9 cellular contexts compared by ENCODE assay signal in genomic region chr11:102287963-102288744, GRCh38. TPM values are rescaled to one million over a fixed set of nuclear protein-coding genes. Genes with fewer than 3 reads are reported as not detected.
DNase-seq lines count a peak whose midpoint lies in the region; ATAC-seq, FAIRE-seq and TF ChIP-seq lines count a peak whose summit lies in the region.
"Had no signal": no experiment of that assay in that cellular context is flagged by ENCODE, and none has a peak within 500 bp of the region (broad histone marks: within the 10 kb centered on the region; RNA-seq: fewer than 3 reads in every experiment).

No MANE protein-coding gene starts in this region.

- no peaks in the 10 kb centered on the region for H3K27me3 ChIP-seq in endothelial cell of umbilical vein (ENCODE audit: control insufficient read depth in 2 of 2, insufficient read depth in 2 of 2, low read length in 2 of 2)
- no peaks in the 10 kb centered on the region for H3K27me3 ChIP-seq in mucosa of rectum (ENCODE audit: control insufficient read depth in 2 of 2, insufficient read depth in 2 of 2, low read length in 2 of 2)

- intact Hi-C loops in endothelial cell of umbilical vein (cut with micrococcal nuclease): loop anchor here (1.0 to 2.0 kb wide), 4 partner anchors 59 to 378 kb away; partner anchors contain the start of gene BIRC2

- DNase-seq in COLO829 (ENCODE audit: low spot score): peak; percentile 67
- DNase-seq in NCI-H1930 (lab: John Stamatoyannopoulos, UW): peak; percentile 72 to 73
- DNase-seq in T-helper 2 cell treated with Interferon-gamma antibody and Interleukin-4, amounts not matched to agents 5 μg/mL and 100 μg/mL, for 36 hours (ENCODE audit: low spot score): peak; percentile 40
- DNase-seq in endothelial cell of umbilical vein (ENCODE audit: low read depth, low spot score): peak; percentile 66
- DNase-seq in stimulated activated CD4-positive, alpha-beta T cell treated with anti-CD3 and anti-CD28 coated beads, Interleukin-2, amount 100 ng/mL, for 24 hours: no peak

- H3K36me3 ChIP-seq in endothelial cell of umbilical vein (ENCODE audit: control insufficient read depth in 2 of 2, extremely low read depth in 1 of 2, insufficient read depth in 2 of 2, low read length in 2 of 2) (no peaks in the 10 kb centered on the region), mucosa of rectum (ENCODE audit: control insufficient read depth in 2 of 2, insufficient read depth in 2 of 2, low read length in 2 of 2) (no peaks in the 10 kb centered on the region)

- H3K27ac Mint-ChIP-seq in T-helper 2 cell treated with Interferon-gamma antibody and Interleukin-4, amounts not matched to agents 5 μg/mL and 100 μg/mL, for 36 hours: peak overlapping the region; percentile 22

- no peaks in the 10 kb centered on the region for H3K79me2 ChIP-seq in endothelial cell of umbilical vein (ENCODE audit: control insufficient read depth, insufficient read depth, low read length)

- H3K27me3 Mint-ChIP-seq in T-helper 2 cell treated with Interferon-gamma antibody and Interleukin-4, amounts not matched to agents 5 μg/mL and 100 μg/mL, for 36 hours (ENCODE audit: low read depth): no peaks in the 10 kb centered on the region

- no TSS peak for BruUV-seq in endothelial cell of umbilical vein (replicated peaks; lab: Mats Ljungman, UMichigan)

- peak; percentile 98 for FAIRE-seq in endothelial cell of umbilical vein (lab: Jason Lieb, UNC)
- FAIRE-seq: colon had no signal

- CTCF ChIA-PET in endothelial cell of umbilical vein (lab: Charles Lee): interaction anchor here (0.7 to 9.5 kb wide), 10 partner anchors 9 to 379 kb away, joined by 3 to 140 read pairs (median 7); no protein-coding TSS in a partner anchor

- no peak overlapping the region for H3K4me2 ChIP-seq in endothelial cell of umbilical vein (ENCODE audit: insufficient read depth, low read length)

- H4K20me1 ChIP-seq in endothelial cell of umbilical vein (replicated peaks; ENCODE audit: control insufficient read depth, extremely low read depth, insufficient read depth, low read length): no peaks in the 10 kb centered on the region

- H3K9me1 ChIP-seq in endothelial cell of umbilical vein (replicated peaks; ENCODE audit: control insufficient read depth, extremely low read depth, insufficient read depth, low read length): no peaks in the 10 kb centered on the region

- dilution Hi-C loops in endothelial cell of umbilical vein (cut with MboI; ENCODE audit: extremely low pct_ligation_motif_present, low sequenced_read_pairs): no loop called here

- no peak for TF ChIP-seq POLR2A in endothelial cell of umbilical vein (IDR thresholded peaks at IDR 0.05; ENCODE audit: low read depth, low read length)

- H3K36me3 Mint-ChIP-seq in T-helper 2 cell treated with Interferon-gamma antibody and Interleukin-4, amounts not matched to agents 5 μg/mL and 100 μg/mL, for 36 hours (ENCODE audit: low read depth): no peaks in the 10 kb centered on the region

- peak overlapping the region; percentile 20 for H2AFZ ChIP-seq in endothelial cell of umbilical vein (ENCODE audit: low read depth, low read length)

- no peaks in the 10 kb centered on the region for H3K9me3 Mint-ChIP-seq in T-helper 2 cell treated with Interferon-gamma antibody and Interleukin-4, amounts not matched to agents 5 μg/mL and 100 μg/mL, for 36 hours

- POLR2A ChIA-PET in endothelial cell of umbilical vein (lab: Charles Lee): no interaction called here

- H3K4me1 Mint-ChIP-seq in T-helper 2 cell treated with Interferon-gamma antibody and Interleukin-4, amounts not matched to agents 5 μg/mL and 100 μg/mL, for 36 hours (ENCODE audit: low read depth): peaks cover 29% of the 10 kb centered on the region

- H3K4me1 ChIP-seq in endothelial cell of umbilical vein (ENCODE audit: control insufficient read depth, extremely low read depth, insufficient read depth, low read length): no peaks in the 10 kb centered on the region
- no peaks in the 10 kb centered on the region for H3K4me1 ChIP-seq in mucosa of rectum (ENCODE audit: control insufficient read depth in 2 of 2, insufficient read depth in 2 of 2, low read length in 2 of 2)

- ATAC-seq in GM18868 (IDR thresholded peaks at IDR 0.05; ENCODE audit: unreplicated experiment) (peak; percentile 83), HG03039 (IDR thresholded peaks at IDR 0.05; ENCODE audit: unreplicated experiment) (peak; percentile 83)

- no peak overlapping the region for H3K4me3 ChIP-seq in endothelial cell of umbilical vein (replicated peaks in 1 of 3; ENCODE audit: insufficient read depth in 1 of 3, low read depth in 1 of 3, low read length in 3 of 3)
- H3K4me3 ChIP-seq in mucosa of rectum (ENCODE audit: low read length in 2 of 2): peak overlapping the region; percentile 31 to 43

- H3K4me3 Mint-ChIP-seq in T-helper 2 cell treated with Interferon-gamma antibody and Interleukin-4, amounts not matched to agents 5 μg/mL and 100 μg/mL, for 36 hours: peak overlapping the region; percentile 47

- H3K9ac ChIP-seq in endothelial cell of umbilical vein (replicated peaks; ENCODE audit: extremely low read depth, insufficient read depth, low read length) (no peak overlapping the region), mucosa of rectum (ENCODE audit: low read depth in 1 of 2, low read length in 2 of 2) (no peak overlapping the region)

- peak; percentile 55 to 65 for TF ChIP-seq CTCF in endothelial cell of umbilical vein (IDR thresholded peaks at IDR 0.05; ENCODE audit: extremely low read depth in 1 of 2, insufficient read depth in 1 of 2, low read depth in 1 of 2, low read length in 2 of 2)

- no peaks in the 10 kb centered on the region for H3K9me3 ChIP-seq in endothelial cell of umbilical vein (replicated peaks; ENCODE audit: control insufficient read depth, insufficient read depth, low read length)
- no peaks in the 10 kb centered on the region for H3K9me3 ChIP-seq in mucosa of rectum (ENCODE audit: control insufficient read depth in 2 of 2, low read length in 2 of 2)

- H3K27ac ChIP-seq in endothelial cell of umbilical vein (ENCODE audit: insufficient read depth, low read depth, low read length) (no peak overlapping the region), mucosa of rectum (ENCODE audit: low read depth in 2 of 2, low read length in 2 of 2) (peak overlapping the region; percentile 58 to 59)

TF ChIP-seq in endothelial cell of umbilical vein, 7 proteins besides CTCF, POLR2A, EP300 and RAD21:
- no peak for TF ChIP-seq MAX (IDR thresholded peaks at IDR 0.05; ENCODE audit: insufficient read depth, insufficient read length)

RNA-seq across cellular contexts. Expression of gene BIRC3, which starts 29.1 kb away (rescaled TPM):
- 0.60 and 1.4 TPM in 2 replicates for total RNA-seq in endothelial cell of umbilical vein
- 0.28 and 0.37 TPM in 2 replicates for polyA plus RNA-seq in endothelial cell of umbilical vein
- 0.43 and 0.68 TPM in 2 replicates for polyA plus RNA-seq in endothelial cell of umbilical vein (2011; cell fraction: cytosol; rRNA removed)
- polyA plus RNA-seq in endothelial cell of umbilical vein (2011; cell fraction: nucleus; rRNA removed): 0.67 and 0.83 TPM in 2 replicates
- 1.2 and 1.6 TPM in 2 replicates for polyA plus RNA-seq in endothelial cell of umbilical vein (2012)
- polyA minus RNA-seq in endothelial cell of umbilical vein: 0.59 and 1.5 TPM in 2 replicates
- polyA minus RNA-seq in endothelial cell of umbilical vein (2011; cell fraction: cytosol; rRNA and poly(A)+ RNA removed): 7.0 TPM
- polyA minus RNA-seq in endothelial cell of umbilical vein (2011; cell fraction: nucleus; rRNA and poly(A)+ RNA removed): 0.72 and 1.1 TPM in 2 replicates

RNA-seq across cellular contexts. Expression of gene BIRC2, which starts 58.9 kb away (rescaled TPM):
- total RNA-seq in endothelial cell of umbilical vein: 47.3 and 49.9 TPM in 2 replicates
- 32.9 and 42.8 TPM in 2 replicates for polyA plus RNA-seq in endothelial cell of umbilical vein
- polyA plus RNA-seq in endothelial cell of umbilical vein (2011; cell fraction: cytosol; rRNA removed): 38.3 and 49.0 TPM in 2 replicates
- 73.7 and 80.9 TPM in 2 replicates for polyA plus RNA-seq in endothelial cell of umbilical vein (2011; cell fraction: nucleus; rRNA removed)
- 60.5 and 68.2 TPM in 2 replicates for polyA plus RNA-seq in endothelial cell of umbilical vein (2012)
- 63.1 and 82.2 TPM in 2 replicates for polyA minus RNA-seq in endothelial cell of umbilical vein
- polyA minus RNA-seq in endothelial cell of umbilical vein (2011; cell fraction: cytosol; rRNA and poly(A)+ RNA removed): 14.7 TPM
- 114 and 187 TPM in 2 replicates for polyA minus RNA-seq in endothelial cell of umbilical vein (2011; cell fraction: nucleus; rRNA and poly(A)+ RNA removed)

Comparison
In these comparisons a context has a peak if more than half of its experiments do, and no peak if none do; other contexts are left out.
1. DNase-seq: peak in COLO829 (single experiment), NCI-H1930 (2 of 2), T-helper 2 cell treated with Interferon-gamma antibody and Interleukin-4, amounts not matched to agents 5 μg/mL and 100 μg/mL, for 36 hours (single experiment) and endothelial cell of umbilical vein (single experiment); none in stimulated activated CD4-positive, alpha-beta T cell treated with anti-CD3 and anti-CD28 coated beads, Interleukin-2, amount 100 ng/mL, for 24 hours (0 of 2).
2. H3K4me3 ChIP-seq: peak in mucosa of rectum (2 of 2); none in endothelial cell of umbilical vein (0 of 3).